8 cellular contexts compared by ENCODE assay signal in the genomic region with DNA sequence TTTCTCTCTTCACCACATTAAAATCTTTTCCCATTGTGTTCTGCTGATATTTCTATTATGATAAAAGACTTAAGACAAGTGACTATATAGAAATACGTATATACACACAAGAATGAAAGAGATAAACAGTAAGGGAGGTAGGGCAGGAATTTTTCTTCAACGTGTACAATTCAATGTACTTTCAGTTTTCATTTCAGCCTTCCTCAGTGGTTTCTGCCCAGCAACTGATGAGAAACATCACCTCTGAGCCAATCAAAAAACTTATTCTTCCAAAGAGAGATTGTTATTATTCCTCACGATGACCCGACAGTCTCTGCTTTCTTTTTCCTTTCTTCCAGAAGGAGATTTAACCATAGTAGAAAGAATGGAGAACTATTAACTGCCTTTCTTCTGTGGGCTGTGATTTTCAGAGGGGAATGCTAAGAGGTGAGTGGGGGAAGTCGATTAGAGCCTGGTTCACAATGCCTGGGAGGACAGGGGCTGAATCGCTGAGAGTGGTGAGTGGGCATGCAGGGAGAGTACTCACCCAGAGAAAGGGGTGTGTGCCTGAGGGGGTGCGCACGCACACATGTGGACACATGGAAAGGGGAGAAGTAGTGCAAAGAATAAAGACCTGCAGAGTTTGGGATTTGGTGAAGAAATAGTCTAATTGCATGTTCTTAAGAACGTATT. TPM values are rescaled to one million over a fixed set of nuclear protein-coding genes. Genes with fewer than 3 reads are reported as not detected.
DNase-seq lines count a peak whose midpoint lies in the region; ATAC-seq and TF ChIP-seq lines count a peak whose summit lies in the region.

BTN3A1 (plus strand) TSS at position 289 of the 672 bp plus-strand sequence. CDS start 3,289 bp downstream, outside the sequence.

- CTCF ChIA-PET in T-cell (lab: Charles Lee) = no interaction called here

- no peak for TF ChIP-seq POLR2A in heart left ventricle (IDR thresholded peaks at IDR 0.05)

- intact Hi-C loops in heart left ventricle (cut with DNase I) (loop anchor here in 3 of 10 donors (1.0 to 10.0 kb wide), 3 partner anchors 37 to 60 kb away; partner anchors contain the start of genes BTN2A1 (in 1 of the 3) and BTN3A2 (in 1 of the 3)), posterior cingulate gyrus (cut with DNase I) (no loop called here), upper lobe of right lung (cut with DNase I) (no loop called here)

- peaks cover 20% of the 10 kb centered on the region for H3K36me3 Mint-ChIP-seq in T-cell

- H3K27ac Mint-ChIP-seq in T-cell = peak within 1 kb of the TSS; percentile 99

- H3K27ac ChIP-seq in heart left ventricle (peak within 1 kb of the TSS; percentile 24 to 93 (median 81)), upper lobe of right lung (peak within 1 kb of the TSS; percentile 82)

- no peaks in the 10 kb centered on the region for H3K27me3 Mint-ChIP-seq in T-cell

- no peak for TF ChIP-seq CTCF in GM12864 (IDR thresholded peaks at IDR 0.05; ENCODE audit: low read depth, low read length, missing control alignments)
- TF ChIP-seq CTCF in heart left ventricle (IDR thresholded peaks at IDR 0.05) = no peak
- TF ChIP-seq CTCF in upper lobe of right lung (IDR thresholded peaks at IDR 0.05) = no peak

- POLR2A ChIA-PET in T-cell (lab: Charles Lee) = interaction anchor here in 1 of 2 donors (0.7 kb wide), 1 partner anchor 121 kb away, joined by 3 read pairs; no protein-coding TSS in a partner anchor

- H3K9me3 ChIP-seq in heart left ventricle (no peaks in the 10 kb centered on the region), upper lobe of right lung (no peaks in the 10 kb centered on the region)

- peaks cover 52 to 68% (median 59%) of the 10 kb centered on the region in 3 donors for H3K4me1 Mint-ChIP-seq in T-cell

- peaks cover 0 to 46% (median 11%) of the 10 kb centered on the region in 12 donors for H3K4me1 ChIP-seq in heart left ventricle
- H3K4me1 ChIP-seq in upper lobe of right lung = peaks cover 23% of the 10 kb centered on the region

- H3K36me3 ChIP-seq in heart left ventricle (peaks cover 0 to 23% (median 10%) of the 10 kb centered on the region in 9 donors), upper lobe of right lung (peaks cover 14% of the 10 kb centered on the region)

- DNase-seq in GM12864 (ENCODE audit: low read depth) = no peak
- DNase-seq in NCI-H1048 (lab: John Stamatoyannopoulos, UW) = peak; percentile 15
- peak; percentile 17 to 68 (median 47) for DNase-seq in T-cell
- peak; percentile 65 for DNase-seq in amniotic epithelial cell (ENCODE audit: low read depth)
- peak; percentile 54 to 72 (median 66) for DNase-seq in heart left ventricle
- DNase-seq in posterior cingulate gyrus = peak in 9 of 10 donors; percentile 26 to 92 (median 41)
- peak; percentile 80 for DNase-seq in upper lobe of right lung

- ATAC-seq in HG02571 (IDR thresholded peaks at IDR 0.05; ENCODE audit: unreplicated experiment) = peak; percentile 93
- ATAC-seq in T-cell (replicated peaks in 1 of 4) = peak; percentile 87 to 92 (median 87)
- ATAC-seq in heart left ventricle = peak; percentile 89 to 96 (median 94)
- ATAC-seq in upper lobe of right lung = peak; percentile 91

- WGBS in heart left ventricle, 4 donors = 1 to 3% (median 1%) methylated on average over 9 of the region's 9 CpGs

- peak within 1 kb of the TSS; percentile 98 to 99 (median 99) for H3K4me3 Mint-ChIP-seq in T-cell

- H3K4me3 ChIP-seq in GM12864 (ENCODE audit: low read depth, low read length) (peak within 1 kb of the TSS; percentile 72), heart left ventricle (peak within 1 kb of the TSS; percentile 22 to 78 (median 60)), upper lobe of right lung (peak within 1 kb of the TSS; percentile 73)

- no peaks in the 10 kb centered on the region for H3K9me3 Mint-ChIP-seq in T-cell

- H3K27me3 ChIP-seq in heart left ventricle (no peaks in the 10 kb centered on the region), upper lobe of right lung (no peaks in the 10 kb centered on the region)

RNA-seq across cellular contexts. Expression of gene BTN3A1, which starts in this region (rescaled TPM):
- total RNA-seq in T-cell (100 to 1,000 TPM; 205 to 270 (median 210) TPM), heart left ventricle (10 to 100 TPM in 3 of 9 donors, 1 to 10 TPM in 6; 3.1 to 47.6 (median 9.1) TPM), upper lobe of right lung (52.2 TPM)
- 1 to 10 TPM; 5.1 to 5.2 TPM for polyA plus RNA-seq in heart left ventricle
